Comparison of ENCODE assay signal across 9 cellular contexts in genomic region chr20:10505320-10506226, GRCh38.
DNase-seq lines count a peak whose midpoint lies in the region; ATAC-seq, FAIRE-seq and TF ChIP-seq lines count a peak whose summit lies in the region.
"Had no signal": no experiment of that assay in that cellular context is flagged by ENCODE, and none has a peak within 500 bp of the region (broad histone marks: within the 10 kb centered on the region; RNA-seq: fewer than 3 reads in every experiment).

No MANE protein-coding gene starts in this region.

- no peaks in the 10 kb centered on the region for H3K9me2 ChIP-seq in hepatocyte (replicated peaks; ENCODE audit: insufficient read depth)

- H3K27me3 ChIP-seq in K562 (ENCODE audit: control insufficient read depth in 2 of 2, insufficient read depth in 2 of 2, low read length in 2 of 2) (no peaks in the 10 kb centered on the region), hepatocyte (no peaks in the 10 kb centered on the region), stomach (no peaks in the 10 kb centered on the region), HAP-1 (ENCODE audit: low read depth) (no peaks in the 10 kb centered on the region)

- peak overlapping the region; percentile 36 for H3K4me2 ChIP-seq in K562 (ENCODE audit: insufficient read depth, low read length)
- peak overlapping the region; percentile 54 for H3K4me2 ChIP-seq in hepatocyte

- TF ChIP-seq POLR2A in K562 (conservative IDR thresholded peaks at IDR 0.05) (no peak), stomach (IDR thresholded peaks at IDR 0.05) (no peak)

- H3K36me3 ChIP-seq in K562 (ENCODE audit: control insufficient read depth, insufficient read depth, low read length) (no peaks in the 10 kb centered on the region), hepatocyte (replicated peaks; ENCODE audit: insufficient read depth, low read depth) (no peaks in the 10 kb centered on the region), stomach (no peaks in the 10 kb centered on the region), HAP-1 (replicated peaks) (no peaks in the 10 kb centered on the region)

- BruUV-seq in K562 (replicated peaks; lab: Mats Ljungman, UMichigan): no TSS peak

- in situ Hi-C loops in K562 (cut with MboI) (no loop called here), HAP-1 (cut with MboI; ENCODE audit: low sequenced_read_pairs) (no loop called here)

- FAIRE-seq in K562 (lab: Jason Lieb, UNC) (peak; percentile 59), HTR-8/SVneo (lab: Jason Lieb, UNC) (no peak)

- H3K4me1 ChIP-seq in K562 (replicated peaks in 1 of 2; ENCODE audit: control insufficient read depth in 2 of 2, insufficient read depth in 2 of 2, low read length in 2 of 2) (peaks cover 4 to 48% of the 10 kb centered on the region in 2 experiments; a peak in 4 of 5 replicates), hepatocyte (ENCODE audit: insufficient read depth) (peaks cover 53% of the 10 kb centered on the region), stomach (peaks cover 21 to 64% (median 46%) of the 10 kb centered on the region in 4 donors), HAP-1 (0 out of 2 replicates have a peak, but pooled peaks cover 3% of the 10 kb centered on the region)

- H3K27ac ChIP-seq in K562 (ENCODE audit: extremely low read depth, low read depth, low read length) (peak overlapping the region; percentile 43; the same call in 2 of the 3 replicates), hepatocyte (peak overlapping the region; percentile 87), stomach (peak overlapping the region in 4 of 5 donors; percentile 63 to 82 (median 79))

- CTCF ChIA-PET in K562 (lab: Yijun Ruan, JAX; ENCODE audit: low intra/inter-chr PET ratio): no interaction called here

- H3K9me3 ChIP-seq in K562 (replicated peaks; ENCODE audit: control insufficient read depth, insufficient read depth, low read depth, low read length): no peaks in the 10 kb centered on the region
- H3K9me3 ChIP-seq in hepatocyte (ENCODE audit: low read depth): no peaks in the 10 kb centered on the region
- H3K9me3 ChIP-seq in stomach: no peaks in the 10 kb centered on the region
- H3K9me3 ChIP-seq in HAP-1: no peaks in the 10 kb centered on the region

- peak overlapping the region in 1 of 2 experiments; percentile 17; a peak in 2 of 4 replicates for H3K9ac ChIP-seq in K562 (ENCODE audit: insufficient read depth in 1 of 2, low read depth in 2 of 2, low read length in 2 of 2)

- TF ChIP-seq CTCF in LNCaP clone FGC (IDR thresholded peaks at IDR 0.05; ENCODE audit: control insufficient read depth, extremely low read depth, insufficient read depth) (no peak), K562 (IDR thresholded peaks at IDR 0.05 in 2 of 3, conservative IDR thresholded peaks at IDR 0.05 in 1 of 3; ENCODE audit: insufficient read depth in 2 of 3, low read depth in 1 of 3, low read length in 3 of 3) (no peak), hepatocyte (IDR thresholded peaks at IDR 0.05; ENCODE audit: poor library complexity) (no peak), stomach (IDR thresholded peaks at IDR 0.05) (no peak)

- peaks cover 20% of the 10 kb centered on the region; the same call in 1 of the 3 replicates for H3K79me2 ChIP-seq in K562 (ENCODE audit: control insufficient read depth, insufficient read depth, low read length)
- peaks cover 9% of the 10 kb centered on the region for H3K79me2 ChIP-seq in hepatocyte

- ATAC-seq in K562 (peak; percentile 72), GM21737 (IDR thresholded peaks at IDR 0.05; ENCODE audit: unreplicated experiment) (no peak)

- TF ChIP-seq EP300 in K562 (IDR thresholded peaks at IDR 0.05; ENCODE audit: low read length) (no peak), stomach (IDR thresholded peaks at IDR 0.05) (no peak)

- WGBS in K562 (ENCODE audit: insufficient coverage, low coverage, missing lambda C conversion rate): 17% methylated on average over 8 of the region's 8 CpGs
- 41% methylated on average over 8 of the region's 8 CpGs for WGBS in hepatocyte (ENCODE audit: low lambda C conversion rate, missing lambda C conversion rate)
- 47 to 67% (median 54%) methylated on average over 8 of the region's 8 CpGs for WGBS in stomach, 5 donors

- no peak for TF ChIP-seq RAD21 in K562 (CRISPR knock-in tag; conservative IDR thresholded peaks at IDR 0.05 in 1 of 2, IDR thresholded peaks at IDR 0.05 in 1 of 2)

- POLR2A ChIA-PET in K562 (lab: Yijun Ruan, JAX): interaction anchor here (1.0 to 1.1 kb wide), 2 partner anchors 10 to 71 kb away, joined by 3 to 4 read pairs; partner anchors contain the start of gene SLX4IP

- DNase-seq in LNCaP clone FGC (ENCODE audit: low read depth) (peak; percentile 70), K562 (ENCODE audit: extremely low read depth in 1 of 4, low spot score in 3 of 4) (peak in 3 of 4 experiments; percentile 8 to 44 (median 33)), hepatocyte (ENCODE audit: low spot score) (peak; percentile 70), stomach (no peak), HAP-1 (ENCODE audit: low spot score in 2 of 2) (no peak), HTR-8/SVneo (ENCODE audit: insufficient read length, low spot score) (no peak), OCI-M2 (lab: John Stamatoyannopoulos, UW; ENCODE audit: unreplicated experiment) (no peak)
- DNase-seq: hippocampal formation had no signal

- peak overlapping the region; percentile 29; the same call in 1 of the 2 replicates for H2AFZ ChIP-seq in K562 (ENCODE audit: low read depth, low read length)
- no peak overlapping the region for H2AFZ ChIP-seq in hepatocyte

- H3K4me3 ChIP-seq in LNCaP clone FGC (ENCODE audit: low read depth, low read length): no peak overlapping the region
- no peak overlapping the region for H3K4me3 ChIP-seq in K562
- H3K4me3 ChIP-seq in hepatocyte: no peak overlapping the region
- H3K4me3 ChIP-seq in stomach: no peak overlapping the region
- H3K4me3 ChIP-seq in HAP-1: no peak overlapping the region

- intact Hi-C loops in K562 (cut with micrococcal nuclease): no loop called here
- intact Hi-C loops in stomach (cut with DNase I; ENCODE audit: low total_unique reads): no loop called here

- no peaks in the 10 kb centered on the region for H3K9me1 ChIP-seq in K562 (ENCODE audit: control insufficient read depth, insufficient read depth, low read length)

- no peaks in the 10 kb centered on the region for H4K20me1 ChIP-seq in K562 (replicated peaks; ENCODE audit: control insufficient read depth, insufficient read depth, low read length)
- H4K20me1 ChIP-seq in hepatocyte (ENCODE audit: insufficient read depth, poor library complexity, severe bottlenecking): no peaks in the 10 kb centered on the region

TF ChIP-seq in K562, 482 proteins besides CTCF, POLR2A, EP300 and RAD21 (continues in another document):
- TF ChIP-seq MTA1 (IDR thresholded peaks at IDR 0.05; ENCODE audit: borderline replicate concordance): no peak
- no peak for TF ChIP-seq THRB (CRISPR knock-in tag; conservative IDR thresholded peaks at IDR 0.05)
- no peak for TF ChIP-seq CEBPG (CRISPR knock-in tag; IDR thresholded peaks at IDR 0.05)
- peak in 1 of 2 experiments; percentile 44; a peak in 1 of 4 replicates for TF ChIP-seq CEBPG (tag; conservative IDR thresholded peaks at IDR 0.05 in 1 of 2, IDR thresholded peaks at IDR 0.05 in 1 of 2)
- peak; percentile 98 for TF ChIP-seq MAFK (IDR thresholded peaks at IDR 0.05; ENCODE audit: low read length)
- TF ChIP-seq NRF1 (conservative IDR thresholded peaks at IDR 0.05 in 1 of 2, IDR thresholded peaks at IDR 0.05 in 1 of 2): no peak
- TF ChIP-seq ZNF57 (CRISPR knock-in tag; IDR thresholded peaks at IDR 0.05): no peak
- TF ChIP-seq MAFG (tag; conservative IDR thresholded peaks at IDR 0.05): peak; percentile 95
- peak; percentile 96 for TF ChIP-seq C11orf30 (IDR thresholded peaks at IDR 0.05; ENCODE audit: low read depth)
- TF ChIP-seq ZBTB11 (CRISPR knock-in tag; IDR thresholded peaks at IDR 0.05): no peak

Comparison
In these comparisons a context has a peak if more than half of its experiments do, and no peak if none do; other contexts are left out.
1. DNase-seq: peak in LNCaP clone FGC (single experiment), K562 (3 of 4) and hepatocyte (single experiment); none in stomach (single experiment), HAP-1 (0 of 2), HTR-8/SVneo (single experiment) and OCI-M2 (single experiment).
2. Peak in every context shown above with its lines, with median percentiles within 50 percentile points of each other: H3K27ac ChIP-seq.